ENCODE assay signal across 8 cellular contexts in the genomic region with DNA sequence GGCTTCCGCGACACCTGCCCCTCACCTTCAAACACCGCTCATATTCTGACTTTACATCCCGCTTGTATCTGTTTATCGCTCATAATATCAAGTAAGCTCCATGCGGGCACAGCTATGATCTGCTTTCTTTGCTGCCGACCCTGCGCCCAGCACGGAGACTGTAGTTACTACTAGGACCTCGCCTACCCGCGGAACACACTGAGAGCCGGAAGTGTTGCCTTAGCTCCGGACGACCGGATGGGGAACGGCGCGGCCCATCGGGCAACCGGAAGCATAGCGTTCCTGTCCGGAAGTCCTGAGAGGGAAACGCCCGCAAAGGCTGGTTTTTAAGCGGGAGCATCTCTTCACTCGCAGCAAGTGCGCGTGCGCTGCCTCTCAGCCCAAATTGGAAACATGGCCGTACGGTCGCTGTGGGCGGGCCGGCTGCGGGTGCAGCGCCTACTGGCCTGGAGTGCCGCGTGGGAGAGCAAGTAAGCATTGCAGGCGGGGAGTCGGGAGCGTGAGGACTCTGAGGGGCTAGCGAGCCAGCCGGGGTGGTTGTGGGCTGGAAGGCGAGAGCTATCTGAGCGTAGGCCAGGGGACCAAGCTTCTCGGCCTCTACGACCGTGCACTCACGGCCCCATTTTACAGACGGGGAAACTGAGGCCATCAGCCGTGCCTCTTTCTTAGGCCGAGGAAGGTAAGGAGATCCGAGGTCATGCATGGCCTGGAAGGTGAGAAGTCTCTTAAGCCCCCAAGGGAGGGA. TPM values are rescaled to one million over a fixed set of nuclear protein-coding genes. Genes with fewer than 3 reads are reported as not detected.
DNase-seq lines count a peak whose midpoint lies in the region; ATAC-seq, FAIRE-seq and TF ChIP-seq lines count a peak whose summit lies in the region.

A gene with protein sequence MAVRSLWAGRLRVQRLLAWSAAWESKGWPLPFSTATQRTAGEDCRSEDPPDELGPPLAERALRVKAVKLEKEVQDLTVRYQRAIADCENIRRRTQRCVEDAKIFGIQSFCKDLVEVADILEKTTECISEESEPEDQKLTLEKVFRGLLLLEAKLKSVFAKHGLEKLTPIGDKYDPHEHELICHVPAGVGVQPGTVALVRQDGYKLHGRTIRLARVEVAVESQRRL (plus strand): TSS at position 353 of the 745 bp plus-strand sequence. CDS start 41 bp downstream, at position 394.

- TF ChIP-seq CTCF in progenitor cell of endocrine pancreas (IDR thresholded peaks at IDR 0.05; ENCODE audit: unreplicated experiment) = no peak

- H3K4me1 Mint-ChIP-seq in progenitor cell of endocrine pancreas (ENCODE audit: low read depth) = peaks cover 15% of the 10 kb centered on the region

- H3K4me3 Mint-ChIP-seq in progenitor cell of endocrine pancreas (ENCODE audit: low read depth) = peak within 1 kb of the TSS; percentile 95

- H3K27ac Mint-ChIP-seq in progenitor cell of endocrine pancreas = peak within 1 kb of the TSS; percentile 95

- intact Hi-C loops in left cardiac atrium (cut with DNase I) = no loop called here

- H3K9me3 Mint-ChIP-seq in progenitor cell of endocrine pancreas (ENCODE audit: low read depth) = no peaks in the 10 kb centered on the region

- FAIRE-seq in GM12891 (lab: Jason Lieb, UNC) = peak; percentile 97

- ATAC-seq in HG02798 (IDR thresholded peaks at IDR 0.05; ENCODE audit: poor library complexity, unreplicated experiment) (peak; percentile 99), left cardiac atrium (peak; percentile 98 to 99)

- DNase-seq in GM12891 (ENCODE audit: insufficient read length, low spot score) (peak; percentile 87), NCI-H146 (lab: John Stamatoyannopoulos, UW) (peak; percentile 95), T-helper 1 cell (peak; percentile 74 to 95 (median 78)), amniotic epithelial cell (ENCODE audit: low read depth) (peak; percentile 97), left cardiac atrium (peak; percentile 98), progenitor cell of endocrine pancreas (ENCODE audit: low spot score, unreplicated experiment) (peak; percentile 87), ureter (ENCODE audit: low spot score) (peak; percentile 96)

- no peaks in the 10 kb centered on the region for H3K27me3 Mint-ChIP-seq in progenitor cell of endocrine pancreas

- peak; percentile 83 for TF ChIP-seq POLR2A in GM12891 (IDR thresholded peaks at IDR 0.05; ENCODE audit: low read depth, low read length)

- H3K36me3 Mint-ChIP-seq in progenitor cell of endocrine pancreas (ENCODE audit: insufficient read depth) = peaks cover 13% of the 10 kb centered on the region

TF ChIP-seq in GM12891, 5 proteins besides CTCF, POLR2A, EP300 and RAD21:
- TF ChIP-seq PAX5 (IDR thresholded peaks at IDR 0.05; ENCODE audit: insufficient read depth, low read length, severe bottlenecking) (no peak), POLR2AphosphoS5 (IDR thresholded peaks at IDR 0.05; ENCODE audit: low read depth, low read length) (peak; percentile 86), POU2F2 (IDR thresholded peaks at IDR 0.05; ENCODE audit: low read depth, low read length) (no peak), TAF1 (IDR thresholded peaks at IDR 0.05; ENCODE audit: low read depth, low read length) (peak; percentile 75; the same call in 1 of the 2 replicates), SPI1 (IDR thresholded peaks at IDR 0.05; ENCODE audit: low read depth, low read length) (peak; percentile 7; the same call in 1 of the 2 replicates)

RNA-seq across cellular contexts. Expression of the gene that starts here (rescaled TPM):
- 5.9 TPM for polyA plus RNA-seq in GM12891 (2012; ENCODE audit: low read depth, missing spikeins)
- 10 to 100 TPM in 1 of 2 donors, 1 to 10 TPM in 1; 8.7 to 15.4 TPM for total RNA-seq in left cardiac atrium
- 17.6 and 20.2 TPM in 2 replicates for total RNA-seq in progenitor cell of endocrine pancreas
- total RNA-seq in ureter = 14.4 TPM

Comparison
In these comparisons a context has a peak if more than half of its experiments do, and no peak if none do; other contexts are left out.
1. Peak in every context shown above with its lines: DNase-seq and ATAC-seq.